Comparison of ENCODE assay signal across 8 cellular contexts in genomic region chr1:20493839-20494608, GRCh38. TPM values are rescaled to one million over a fixed set of nuclear protein-coding genes. Genes with fewer than 3 reads are reported as not detected.
DNase-seq lines count a peak whose midpoint lies in the region; ATAC-seq and TF ChIP-seq lines count a peak whose summit lies in the region.

No MANE protein-coding gene starts in this region.

- H3K4me2 ChIP-seq in MM.1S (ENCODE audit: low read depth, low read length): peak overlapping the region; percentile 46; the same call in 1 of the 2 replicates

- no peaks in the 10 kb centered on the region for H3K9me2 ChIP-seq in MM.1S (replicated peaks; ENCODE audit: insufficient read depth, low read length)

- H3K9ac ChIP-seq in ES-I3 (ENCODE audit: low read depth, low read length): peak overlapping the region; percentile 28
- no peak overlapping the region for H3K9ac ChIP-seq in MM.1S (ENCODE audit: low read length)

- ATAC-seq in RWPE2 (ENCODE audit: low read depth) (peak; percentile 49), foreskin keratinocyte (peak; percentile 55), GM21717 (IDR thresholded peaks at IDR 0.05; ENCODE audit: unreplicated experiment) (no peak)

- H3K4me3 ChIP-seq in MM.1S (ENCODE audit: low read length): peak overlapping the region; percentile 1; the same call in 1 of the 2 replicates
- H3K4me3 ChIP-seq in RWPE2 (ENCODE audit: severe bottlenecking): no peak overlapping the region

- H4K20me1 ChIP-seq in MM.1S (ENCODE audit: insufficient read depth, low read length): no peaks in the 10 kb centered on the region

- H3K9me3 ChIP-seq in ES-I3 (ENCODE audit: control insufficient read depth, insufficient read depth, low read length): no peaks in the 10 kb centered on the region
- no peaks in the 10 kb centered on the region for H3K9me3 ChIP-seq in MM.1S (replicated peaks; ENCODE audit: insufficient read depth, low read length)
- no peaks in the 10 kb centered on the region for H3K9me3 ChIP-seq in RWPE2 (ENCODE audit: severe bottlenecking)

- H3K4me1 ChIP-seq in ES-I3 (ENCODE audit: insufficient read depth, low read length) (peaks cover 8% of the 10 kb centered on the region; the same call in 1 of the 2 replicates), MM.1S (ENCODE audit: low read length) (no peaks in the 10 kb centered on the region), RWPE2 (ENCODE audit: insufficient read depth, poor library complexity, severe bottlenecking) (peaks cover 29% of the 10 kb centered on the region), foreskin keratinocyte (peaks cover 35% of the 10 kb centered on the region)

- peak; percentile 96 for TF ChIP-seq CTCF in MM.1S (IDR thresholded peaks at IDR 0.05; ENCODE audit: low read length)
- TF ChIP-seq CTCF in RWPE2 (IDR thresholded peaks at IDR 0.05; ENCODE audit: poor library complexity, severe bottlenecking): peak; percentile 97
- peak; percentile 99 for TF ChIP-seq CTCF in foreskin keratinocyte (conservative IDR thresholded peaks at IDR 0.05)

- peak overlapping the region; percentile 21; the same call in 1 of the 2 replicates for H2AFZ ChIP-seq in MM.1S (ENCODE audit: low read length)

- DNase-seq in MM.1S: peak; percentile 60
- peak; percentile 75 for DNase-seq in RWPE2 (ENCODE audit: low spot score)
- peak; percentile 74 for DNase-seq in activated effector memory CD4-positive, alpha-beta T cell treated with Interleukin-2 at 50 U/mL for 16 hours
- peak; percentile 76 to 90 for DNase-seq in foreskin keratinocyte
- peak; percentile 51 for DNase-seq in non-pigmented ciliary epithelial cell (ENCODE audit: low read depth)
- DNase-seq in superior temporal gyrus (ENCODE audit: extremely low spot score): peak; percentile 94

- H3F3A ChIP-seq in MM.1S (ENCODE audit: insufficient read depth, low read length): no peaks in the 10 kb centered on the region

- H3K27ac ChIP-seq in MM.1S (ENCODE audit: low read length) (no peak overlapping the region), RWPE2 (ENCODE audit: poor library complexity, severe bottlenecking) (peak overlapping the region; percentile 98), foreskin keratinocyte (peak overlapping the region; percentile 100)

- no peaks in the 10 kb centered on the region for H3K79me2 ChIP-seq in MM.1S (ENCODE audit: low read length)

- H3K27me3 ChIP-seq in MM.1S (replicated peaks; ENCODE audit: insufficient read depth, low read length): peaks cover 47% of the 10 kb centered on the region
- no peaks in the 10 kb centered on the region for H3K27me3 ChIP-seq in RWPE2 (ENCODE audit: insufficient read depth, poor library complexity, severe bottlenecking)
- no peaks in the 10 kb centered on the region for H3K27me3 ChIP-seq in foreskin keratinocyte

- H3K36me3 ChIP-seq in ES-I3 (ENCODE audit: insufficient read depth, low read length) (no peaks in the 10 kb centered on the region), MM.1S (replicated peaks; ENCODE audit: insufficient read depth, low read length) (no peaks in the 10 kb centered on the region), RWPE2 (ENCODE audit: low read depth) (peaks cover 10% of the 10 kb centered on the region)

RNA-seq across cellular contexts. Expression of gene CAMK2N1, which starts 8.0 kb away (rescaled TPM):
- 57.3 and 76.4 TPM in 2 replicates for total RNA-seq in foreskin keratinocyte
- polyA plus RNA-seq in foreskin keratinocyte: 94.3 and 108 TPM in 2 replicates

RNA-seq across cellular contexts. Expression of gene MUL1, which starts 13.9 kb away (rescaled TPM):
- total RNA-seq in foreskin keratinocyte: 31.3 and 33.4 TPM in 2 replicates
- polyA plus RNA-seq in foreskin keratinocyte: 28.8 and 31.3 TPM in 2 replicates

RNA-seq across cellular contexts. Expression of gene FAM43B, which starts 58.3 kb away (rescaled TPM):
- total RNA-seq in foreskin keratinocyte: 0.07 TPM in 1 of 2 replicates, not detected in the other
- polyA plus RNA-seq in foreskin keratinocyte: 0.02 and 0.07 TPM in 2 replicates
